Comparison of ENCODE assay signal across 1 cellular context in genomic region chr13:41654800-41655199, GRCh38.
TF ChIP-seq lines count a peak whose summit lies in the region.

No MANE protein-coding gene starts in this region.

TF ChIP-seq in IMR-90, 13 proteins besides CTCF, POLR2A, EP300 and RAD21 (continued from another document):
- TF ChIP-seq USF2 (IDR thresholded peaks at IDR 0.05; ENCODE audit: low read depth, low read length) (no peak), ELK1 (IDR thresholded peaks at IDR 0.05; ENCODE audit: borderline replicate concordance, low read depth, low read length) (no peak), FOS (IDR thresholded peaks at IDR 0.05; ENCODE audit: low read depth, low read length) (no peak), BHLHE40 (IDR thresholded peaks at IDR 0.05; ENCODE audit: low read depth, low read length) (no peak), CEBPB (IDR thresholded peaks at IDR 0.05; ENCODE audit: low read depth, low read length) (no peak), RCOR1 (IDR thresholded peaks at IDR 0.05; ENCODE audit: insufficient replicate concordance, low read length) (no peak), MAFK (IDR thresholded peaks at IDR 0.05; ENCODE audit: low read depth, low read length) (no peak), CHD1 (IDR thresholded peaks at IDR 0.05; ENCODE audit: low read depth, low read length) (no peak), MXI1 (IDR thresholded peaks at IDR 0.05; ENCODE audit: borderline replicate concordance, low read depth, low read length) (no peak)
